ENCODE assay signal across 7 cellular contexts in the genomic region with DNA sequence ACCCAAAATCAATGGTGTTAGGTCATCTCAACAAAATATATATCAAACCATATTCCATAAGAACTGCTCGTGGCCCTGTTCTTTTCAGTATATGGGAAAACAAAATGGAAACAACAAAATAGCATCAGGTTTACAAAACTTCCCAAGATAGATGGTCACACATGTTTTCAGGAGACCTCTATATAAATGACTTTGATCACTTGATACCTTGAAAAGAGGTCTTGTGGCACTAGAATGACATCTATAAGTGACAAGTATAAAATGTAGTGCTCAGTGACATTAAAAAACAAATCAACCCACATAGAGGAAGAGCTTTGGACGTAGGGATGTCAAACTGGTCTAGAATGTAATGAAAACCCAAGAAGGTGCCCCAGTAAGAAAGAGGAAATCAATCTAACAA. TPM values are rescaled to one million over a fixed set of nuclear protein-coding genes. Genes with fewer than 3 reads are reported as not detected.
DNase-seq lines count a peak whose midpoint lies in the region; ATAC-seq and TF ChIP-seq lines count a peak whose summit lies in the region.
"Not testable (repeated sequence)": the region's sequence is repeated elsewhere in the genome, so short reads cannot be mapped to it uniquely, and the experiment has no call there.

A gene with protein sequence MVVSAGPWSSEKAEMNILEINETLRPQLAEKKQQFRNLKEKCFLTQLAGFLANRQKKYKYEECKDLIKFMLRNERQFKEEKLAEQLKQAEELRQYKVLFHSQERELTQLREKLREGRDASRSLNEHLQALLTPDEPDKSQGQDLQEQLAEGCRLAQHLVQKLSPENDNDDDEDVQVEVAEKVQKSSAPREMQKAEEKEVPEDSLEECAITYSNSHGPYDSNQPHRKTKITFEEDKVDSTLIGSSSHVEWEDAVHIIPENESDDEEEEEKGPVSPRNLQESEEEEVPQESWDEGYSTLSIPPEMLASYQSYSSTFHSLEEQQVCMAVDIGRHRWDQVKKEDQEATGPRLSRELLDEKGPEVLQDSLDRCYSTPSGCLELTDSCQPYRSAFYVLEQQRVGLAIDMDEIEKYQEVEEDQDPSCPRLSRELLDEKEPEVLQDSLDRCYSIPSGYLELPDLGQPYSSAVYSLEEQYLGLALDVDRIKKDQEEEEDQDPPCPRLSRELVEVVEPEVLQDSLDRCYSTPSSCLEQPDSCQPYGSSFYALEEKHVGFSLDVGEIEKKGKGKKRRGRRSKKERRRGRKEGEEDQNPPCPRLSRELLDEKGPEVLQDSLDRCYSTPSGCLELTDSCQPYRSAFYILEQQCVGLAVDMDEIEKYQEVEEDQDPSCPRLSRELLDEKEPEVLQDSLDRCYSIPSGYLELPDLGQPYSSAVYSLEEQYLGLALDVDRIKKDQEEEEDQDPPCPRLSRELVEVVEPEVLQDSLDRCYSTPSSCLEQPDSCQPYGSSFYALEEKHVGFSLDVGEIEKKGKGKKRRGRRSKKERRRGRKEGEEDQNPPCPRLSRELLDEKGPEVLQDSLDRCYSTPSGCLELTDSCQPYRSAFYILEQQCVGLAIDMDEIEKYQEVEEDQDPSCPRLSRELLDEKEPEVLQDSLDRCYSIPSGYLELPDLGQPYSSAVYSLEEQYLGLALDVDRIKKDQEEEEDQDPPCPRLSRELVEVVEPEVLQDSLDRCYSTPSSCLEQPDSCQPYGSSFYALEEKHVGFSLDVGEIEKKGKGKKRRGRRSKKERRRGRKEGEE (N-terminal part only) (plus strand): TSS at position 301 of the 400 bp plus-strand sequence. CDS start 888 bp downstream, outside the sequence.

- not testable (repeated sequence) for H3K36me3 Mint-ChIP-seq in activated CD4-positive, alpha-beta memory T cell treated with anti-CD3 and anti-CD28 coated beads, Interleukin-2, amount 10 ng/mL, durations not matched to agents 7 days and 5 days (ENCODE audit: low read depth)

- 75 to 100% methylated on average over 1 of the region's 2 CpGs for WGBS in body of pancreas, 2 donors
- WGBS in ovary, 3 donors = 89 to 100% (median 100%) methylated on average over 1 of the region's 2 CpGs

- not testable (repeated sequence) for H3K4me3 Mint-ChIP-seq in activated CD4-positive, alpha-beta memory T cell treated with anti-CD3 and anti-CD28 coated beads, Interleukin-2, amount 10 ng/mL, durations not matched to agents 7 days and 5 days

- not testable (repeated sequence) for H3K9me3 ChIP-seq in Panc1 (ENCODE audit: control insufficient read depth, insufficient read depth, low read depth, low read length); body of pancreas; mononuclear cell (ENCODE audit: low read depth, low read length); ovary; thoracic aorta

- in situ Hi-C loops in Panc1 (cut with HindIII; ENCODE audit: low pct_unique_long_range_greater_than_20kb, low sequenced_read_pairs) = not testable (repeated sequence)

- intact Hi-C loops in Panc1 (cut with micrococcal nuclease; ENCODE audit: unreplicated experiment); body of pancreas (cut with DNase I); ovary (cut with DNase I): not testable (repeated sequence)

- H3K27me3 Mint-ChIP-seq in activated CD4-positive, alpha-beta memory T cell treated with anti-CD3 and anti-CD28 coated beads, Interleukin-2, amount 10 ng/mL, durations not matched to agents 7 days and 5 days = not testable (repeated sequence)

- TF ChIP-seq CTCF in Panc1 (IDR thresholded peaks at IDR 0.05); body of pancreas (IDR thresholded peaks at IDR 0.05); fibroblast of villous mesenchyme (IDR thresholded peaks at IDR 0.05; ENCODE audit: insufficient read depth, low read depth, low read length); ovary (IDR thresholded peaks at IDR 0.05); thoracic aorta (IDR thresholded peaks at IDR 0.05): not testable (repeated sequence)

- not testable (repeated sequence) for TF ChIP-seq POLR2A in body of pancreas (IDR thresholded peaks at IDR 0.05); ovary (IDR thresholded peaks at IDR 0.05)

- not testable (repeated sequence) for H3K27ac Mint-ChIP-seq in activated CD4-positive, alpha-beta memory T cell treated with anti-CD3 and anti-CD28 coated beads, Interleukin-2, amount 10 ng/mL, durations not matched to agents 7 days and 5 days

- not testable (repeated sequence) for DNase-seq in Panc1 (ENCODE audit: low read depth, low spot score); activated CD4-positive, alpha-beta memory T cell treated with anti-CD3 and anti-CD28 coated beads, Interleukin-2, amount 10 ng/mL, durations not matched to agents 7 days and 5 days; body of pancreas; fibroblast of villous mesenchyme (ENCODE audit: low read depth); ovary; thoracic aorta (ENCODE audit: low spot score)

- H3K27me3 ChIP-seq in Panc1 (ENCODE audit: control insufficient read depth, insufficient read depth, low read length); body of pancreas; mononuclear cell (ENCODE audit: insufficient read depth, low read length); ovary; thoracic aorta (replicated peaks; ENCODE audit: insufficient read depth): not testable (repeated sequence)

- BruUV-seq in Panc1 (replicated peaks; lab: Mats Ljungman, UMichigan) = not testable (repeated sequence)

- H3K4me1 Mint-ChIP-seq in activated CD4-positive, alpha-beta memory T cell treated with anti-CD3 and anti-CD28 coated beads, Interleukin-2, amount 10 ng/mL, durations not matched to agents 7 days and 5 days = not testable (repeated sequence)

- CTCF ChIA-PET in Panc1 (lab: Charles Lee); activated CD4-positive, alpha-beta memory T cell treated with anti-CD3 and anti-CD28 coated beads, Interleukin-2, amount 10 ng/mL, durations not matched to agents 7 days and 5 days (lab: Charles Lee): not testable (repeated sequence)

- ATAC-seq in Panc1; body of pancreas; thoracic aorta (ENCODE audit: insufficient number of reproducible peaks, low FRiP score, low read depth): not testable (repeated sequence)

- TF ChIP-seq EP300 in ovary (IDR thresholded peaks at IDR 0.05) = not testable (repeated sequence)

- POLR2A ChIA-PET in Panc1 (lab: Charles Lee); activated CD4-positive, alpha-beta memory T cell treated with anti-CD3 and anti-CD28 coated beads, Interleukin-2, amount 10 ng/mL, durations not matched to agents 7 days and 5 days (lab: Charles Lee): not testable (repeated sequence)

- not testable (repeated sequence) for H3K9me3 Mint-ChIP-seq in activated CD4-positive, alpha-beta memory T cell treated with anti-CD3 and anti-CD28 coated beads, Interleukin-2, amount 10 ng/mL, durations not matched to agents 7 days and 5 days

- not testable (repeated sequence) for H3K27ac ChIP-seq in Panc1 (ENCODE audit: low read length); body of pancreas; ovary; thoracic aorta

- H3K4me1 ChIP-seq in Panc1 (ENCODE audit: control insufficient read depth, insufficient read depth, low read length); body of pancreas; mononuclear cell (ENCODE audit: insufficient read depth, low read length); ovary (ENCODE audit: insufficient read depth); thoracic aorta (ENCODE audit: control insufficient read depth in 1 of 2, low read depth in 2 of 2): not testable (repeated sequence)

- H3K4me3 ChIP-seq in Panc1 (ENCODE audit: low read depth in 2 of 2, low read length in 2 of 2); body of pancreas; fibroblast of villous mesenchyme (ENCODE audit: low read depth, low read length); mononuclear cell (ENCODE audit: low read length); ovary; thoracic aorta: not testable (repeated sequence)

- not testable (repeated sequence) for H3K36me3 ChIP-seq in Panc1 (ENCODE audit: control insufficient read depth, insufficient read depth, low read length); body of pancreas (replicated peaks in 1 of 2; ENCODE audit: insufficient read depth in 1 of 2, low read depth in 2 of 2); ovary; thoracic aorta

RNA-seq across cellular contexts. Expression of the gene that starts here (rescaled TPM):
- total RNA-seq in Panc1 (2021; ENCODE audit: unreplicated experiment) = 13.8 TPM
- polyA plus RNA-seq in Panc1 (2012; ENCODE audit: insufficient read length) = 2.4 TPM
- 10 to 100 TPM; 14.0 to 16.4 TPM for total RNA-seq in activated CD4-positive, alpha-beta memory T cell treated with anti-CD3 and anti-CD28 coated beads, Interleukin-2, amount 10 ng/mL, durations not matched to agents 7 days and 5 days
- 10 to 100 TPM; 19.2 to 23.1 TPM for total RNA-seq in body of pancreas
- total RNA-seq in fibroblast of villous mesenchyme = 18.0 and 22.9 TPM in 2 replicates
- total RNA-seq in mononuclear cell = 57.6 TPM
- 10 to 100 TPM; 12.8 to 23.2 (median 18.4) TPM for total RNA-seq in ovary
- polyA plus RNA-seq in ovary = 10 to 100 TPM in 1 of 2 donors, 1 to 10 TPM in 1; 8.7 to 11.9 TPM
- 10 to 100 TPM; 22.9 to 36.0 TPM for total RNA-seq in thoracic aorta
